Comparison of ENCODE assay signal across 33 cellular contexts in genomic region chr5:174246743-174247142, GRCh38.
"Had no signal": no experiment of that assay in that cellular context is flagged by ENCODE, and none has a peak within 500 bp of the region (broad histone marks: within the 10 kb centered on the region; RNA-seq: fewer than 3 reads in every experiment).

No MANE protein-coding gene starts in this region.

- H3K27ac ChIP-seq: adrenal gland, body of pancreas, epithelial cell of prostate, esophagus squamous epithelium, WERI-Rb-1 had no signal

- H3K9me3 Mint-ChIP-seq: activated naive CD4-positive, alpha-beta T cell treated with anti-CD3 and anti-CD28 coated beads for 36 hours; activated T-helper 2 cell treated with anti-CD3 and anti-CD28 coated beads, Interferon-gamma antibody, Interleukin-2, Interleukin-4, amounts not matched to agents 10 μg/mL and 5 μg/mL and 100 μg/mL, durations not matched to agents 14 hours and 24 hours and 36 hours; T-helper 2 cell treated with Interferon-gamma antibody and Interleukin-4, amounts not matched to agents 5 μg/mL and 100 μg/mL, for 36 hours had no signal

- H3K4me3 Mint-ChIP-seq: activated B cell treated with CpG ODN at 0.5 μM for 24 hours; activated CD4-positive, alpha-beta memory T cell treated with anti-CD3 and anti-CD28 coated beads for 36 hours; activated CD4-positive, alpha-beta T cell treated with anti-CD3 and anti-CD28 coated beads for 36 hours; activated CD4-positive, alpha-beta T cell treated with anti-CD3 and anti-CD28 coated beads, Interleukin-2, amount 10 ng/mL, durations not matched to agents 24 days and 14 days; activated CD8-positive, alpha-beta memory T cell treated with anti-CD3 and anti-CD28 coated beads, Interleukin-2, amount 10 ng/mL, durations not matched to agents 7 days and 5 days; activated CD8-positive, alpha-beta T cell treated with anti-CD3 and anti-CD28 coated beads, Interleukin-2, amount 10 ng/mL, durations not matched to agents 7 days and 5 days; activated naive CD4-positive, alpha-beta T cell treated with anti-CD3 and anti-CD28 coated beads for 36 hours; activated naive CD4-positive, alpha-beta T cell treated with anti-CD3 and anti-CD28 coated beads, Interleukin-2, amount 50 U/mL, for 24 hours; activated naive CD8-positive, alpha-beta T cell treated with anti-CD3 and anti-CD28 coated beads for 36 hours; activated naive CD8-positive, alpha-beta T cell treated with anti-CD3 and anti-CD28 coated beads, Interleukin-2, amount 50 U/mL, for 24 hours; activated T-helper 1 cell treated with anti-CD3 and anti-CD28 coated beads, Interleukin-12 subunit alpha, Interleukin-12 subunit beta, Interleukin-2, Interleukin-4 antibody, amounts not matched to agents 30 ng/mL and 10 ng/mL and 1 ng/mL, durations not matched to agents 14 hours and 24 hours and 36 hours; effector memory CD8-positive, alpha-beta T cell; T-helper 17 cell; T-helper 2 cell treated with Interferon-gamma antibody and Interleukin-4, amounts not matched to agents 5 μg/mL and 100 μg/mL, for 36 hours had no signal

- H3K27ac Mint-ChIP-seq: activated B cell treated with CpG ODN at 0.5 μM for 24 hours; activated CD4-positive, alpha-beta memory T cell treated with anti-CD3 and anti-CD28 coated beads for 36 hours; activated CD4-positive, alpha-beta T cell treated with anti-CD3 and anti-CD28 coated beads for 36 hours; activated CD4-positive, alpha-beta T cell treated with anti-CD3 and anti-CD28 coated beads, Interleukin-2, amount 10 ng/mL, durations not matched to agents 24 days and 14 days; activated CD8-positive, alpha-beta memory T cell treated with anti-CD3 and anti-CD28 coated beads, Interleukin-2, amount 10 ng/mL, durations not matched to agents 7 days and 5 days; activated CD8-positive, alpha-beta T cell treated with anti-CD3 and anti-CD28 coated beads, Interleukin-2, amount 10 ng/mL, durations not matched to agents 7 days and 5 days; activated naive CD4-positive, alpha-beta T cell treated with anti-CD3 and anti-CD28 coated beads for 36 hours; activated naive CD4-positive, alpha-beta T cell treated with anti-CD3 and anti-CD28 coated beads, Interleukin-2, amount 50 U/mL, for 24 hours; activated naive CD8-positive, alpha-beta T cell treated with anti-CD3 and anti-CD28 coated beads for 36 hours; activated naive CD8-positive, alpha-beta T cell treated with anti-CD3 and anti-CD28 coated beads, Interleukin-2, amount 50 U/mL, for 24 hours; activated T-helper 1 cell treated with anti-CD3 and anti-CD28 coated beads, Interleukin-12 subunit alpha, Interleukin-12 subunit beta, Interleukin-2, Interleukin-4 antibody, amounts not matched to agents 30 ng/mL and 10 ng/mL and 1 ng/mL, durations not matched to agents 14 hours and 24 hours and 36 hours; activated T-helper 2 cell treated with anti-CD3 and anti-CD28 coated beads, Interferon-gamma antibody, Interleukin-2, Interleukin-4, amounts not matched to agents 10 μg/mL and 5 μg/mL and 100 μg/mL, durations not matched to agents 14 hours and 24 hours and 36 hours; effector memory CD8-positive, alpha-beta T cell; T-helper 17 cell; T-helper 2 cell treated with Interferon-gamma antibody and Interleukin-4, amounts not matched to agents 5 μg/mL and 100 μg/mL, for 36 hours had no signal

- H3K36me3 ChIP-seq: adrenal gland, esophagus squamous epithelium, WERI-Rb-1 had no signal

- H3K9me3 ChIP-seq: adrenal gland, body of pancreas, esophagus squamous epithelium had no signal

- H3K27me3 ChIP-seq: adrenal gland, body of pancreas had no signal

- DNase-seq: activated B cell treated with CpG ODN at 0.5 μM for 24 hours; activated CD4-positive, alpha-beta memory T cell treated with anti-CD3 and anti-CD28 coated beads for 36 hours; activated CD4-positive, alpha-beta T cell treated with anti-CD3 and anti-CD28 coated beads for 36 hours; activated CD4-positive, alpha-beta T cell treated with anti-CD3 and anti-CD28 coated beads, Interleukin-2, amount 10 ng/mL, durations not matched to agents 24 days and 14 days; activated CD8-positive, alpha-beta memory T cell treated with anti-CD3 and anti-CD28 coated beads, Interleukin-2, amount 10 ng/mL, durations not matched to agents 7 days and 5 days; activated CD8-positive, alpha-beta memory T cell treated with anti-CD3 and anti-CD28 coated beads, Interleukin-2, amount 50 U/mL, for 4 hours; activated CD8-positive, alpha-beta T cell treated with anti-CD3 and anti-CD28 coated beads, Interleukin-2, amount 10 ng/mL, durations not matched to agents 7 days and 5 days; activated effector memory CD4-positive, alpha-beta T cell treated with anti-CD3 and anti-CD28 coated beads, Interleukin-2, amount 50 U/mL, for 16 hours; activated naive CD4-positive, alpha-beta T cell treated with anti-CD3 and anti-CD28 coated beads for 36 hours; activated naive CD8-positive, alpha-beta T cell treated with anti-CD3 and anti-CD28 coated beads for 36 hours; activated naive CD8-positive, alpha-beta T cell treated with anti-CD3 and anti-CD28 coated beads, Interleukin-2, amount 50 U/mL, for 24 hours; activated T-cell treated with anti-CD3 and anti-CD28 coated beads, Interleukin-2, amount 50 U/mL, for 1 hour; activated T-cell treated with anti-CD3 and anti-CD28 coated beads, Interleukin-2, amount 50 U/mL, for 48 hours; adrenal gland; amygdala; aorta; body of pancreas; cortex of kidney; dermis blood vessel endothelial cell; effector CD4-positive, alpha-beta T cell; effector memory CD8-positive, alpha-beta T cell; esophagus squamous epithelium; foreskin melanocyte; T-helper 1 cell; T-helper 17 cell; T1000 had no signal

- H3K4me1 Mint-ChIP-seq: activated B cell treated with CpG ODN at 0.5 μM for 24 hours; activated CD4-positive, alpha-beta T cell treated with anti-CD3 and anti-CD28 coated beads for 36 hours; activated CD4-positive, alpha-beta T cell treated with anti-CD3 and anti-CD28 coated beads, Interleukin-2, amount 10 ng/mL, durations not matched to agents 24 days and 14 days; activated CD8-positive, alpha-beta memory T cell treated with anti-CD3 and anti-CD28 coated beads, Interleukin-2, amount 10 ng/mL, durations not matched to agents 7 days and 5 days; activated naive CD4-positive, alpha-beta T cell treated with anti-CD3 and anti-CD28 coated beads, Interleukin-2, amount 50 U/mL, for 24 hours; activated naive CD8-positive, alpha-beta T cell treated with anti-CD3 and anti-CD28 coated beads for 36 hours; activated naive CD8-positive, alpha-beta T cell treated with anti-CD3 and anti-CD28 coated beads, Interleukin-2, amount 50 U/mL, for 24 hours; T-helper 17 cell had no signal

- H3K4me3 ChIP-seq: adrenal gland, body of pancreas, esophagus squamous epithelium had no signal

- H3K4me1 ChIP-seq: adrenal gland, body of pancreas, esophagus squamous epithelium had no signal

- H3K36me3 Mint-ChIP-seq: activated CD4-positive, alpha-beta memory T cell treated with anti-CD3 and anti-CD28 coated beads for 36 hours; activated CD8-positive, alpha-beta memory T cell treated with anti-CD3 and anti-CD28 coated beads, Interleukin-2, amount 10 ng/mL, durations not matched to agents 7 days and 5 days; activated naive CD4-positive, alpha-beta T cell treated with anti-CD3 and anti-CD28 coated beads, Interleukin-2, amount 50 U/mL, for 24 hours; activated naive CD8-positive, alpha-beta T cell treated with anti-CD3 and anti-CD28 coated beads for 36 hours had no signal

- ATAC-seq: activated CD4-positive, alpha-beta T cell treated with anti-CD3 and anti-CD28 coated beads for 36 hours; activated CD4-positive, CD25-positive, alpha-beta regulatory T cell treated with anti-CD3 and anti-CD28 coated beads, Interleukin-2, amount 50 U/mL, for 24 hours; activated CD8-positive, alpha-beta memory T cell treated with anti-CD3 and anti-CD28 coated beads, Interleukin-2, amount 10 ng/mL, durations not matched to agents 7 days and 5 days; activated CD8-positive, alpha-beta T cell treated with anti-CD3 and anti-CD28 coated beads, Interleukin-2, amount 10 ng/mL, durations not matched to agents 7 days and 5 days; activated naive CD8-positive, alpha-beta T cell treated with anti-CD3 and anti-CD28 coated beads, Interleukin-2, amount 50 U/mL, for 24 hours; body of pancreas; effector memory CD8-positive, alpha-beta T cell; T-helper 17 cell had no signal

- H3K27me3 Mint-ChIP-seq: activated B cell treated with CpG ODN at 0.5 μM for 24 hours; activated CD4-positive, alpha-beta T cell treated with anti-CD3 and anti-CD28 coated beads, Interleukin-2, amount 10 ng/mL, durations not matched to agents 24 days and 14 days; activated CD8-positive, alpha-beta memory T cell treated with anti-CD3 and anti-CD28 coated beads, Interleukin-2, amount 10 ng/mL, durations not matched to agents 7 days and 5 days; activated naive CD8-positive, alpha-beta T cell treated with anti-CD3 and anti-CD28 coated beads, Interleukin-2, amount 50 U/mL, for 24 hours; effector memory CD8-positive, alpha-beta T cell had no signal
